In genomic region chr1:80582980-80583379, GRCh38 we compare ENCODE assay signal across 25 cellular contexts.
DNase-seq lines count a peak whose midpoint lies in the region; ATAC-seq and TF ChIP-seq lines count a peak whose summit lies in the region.
"Had no signal": no experiment of that assay in that cellular context is flagged by ENCODE, and none has a peak within 500 bp of the region (broad histone marks: within the 10 kb centered on the region; RNA-seq: fewer than 3 reads in every experiment).

No MANE protein-coding gene starts in this region.

- no peak overlapping the region for H3K4me3 ChIP-seq in astrocyte of the spinal cord (ENCODE audit: low read depth, low read length)
- no peak overlapping the region for H3K4me3 ChIP-seq in skeletal muscle cell (ENCODE audit: low read depth, low read length)
- H3K4me3 ChIP-seq: esophagus squamous epithelium, transverse colon had no signal

- TF ChIP-seq CTCF in astrocyte of the spinal cord (IDR thresholded peaks at IDR 0.05; ENCODE audit: low read depth, low read length) (no peak), Calu3 (IDR thresholded peaks at IDR 0.05; ENCODE audit: unreplicated experiment) (no peak)

- no peak overlapping the region for H3K27ac Mint-ChIP-seq in Calu3 (ENCODE audit: unreplicated experiment)
- H3K27ac Mint-ChIP-seq: activated CD4-positive, alpha-beta T cell treated with anti-CD3 and anti-CD28 coated beads for 36 hours; activated CD8-positive, alpha-beta T cell treated with anti-CD3 and anti-CD28 coated beads, Interleukin-2, amount 10 ng/mL, durations not matched to agents 7 days and 5 days; activated naive CD8-positive, alpha-beta T cell; natural killer cell; stimulated activated naive CD8-positive, alpha-beta T cell treated with anti-CD3 and anti-CD28 coated beads, Interleukin-15, amount 100 ng/mL, for 72 hours had no signal

- no peak for DNase-seq in Right ventricle myocardium inferior (ENCODE audit: missing footprints)
- no peak for DNase-seq in cardiac septum (ENCODE audit: low spot score)
- DNase-seq in NCI-H2029 treated with DMSO at 0.1 percent for 48 hours (lab: John Stamatoyannopoulos, UW): peak; percentile 86
- DNase-seq in astrocyte of the spinal cord (ENCODE audit: low read depth, low spot score): peak; percentile 40
- peak; percentile 2 for DNase-seq in skeletal muscle cell (ENCODE audit: low read depth)
- DNase-seq in Calu3: no peak
- DNase-seq in HuH-7.5 (ENCODE audit: low spot score): no peak
- DNase-seq: activated CD4-positive, alpha-beta T cell treated with anti-CD3 and anti-CD28 coated beads for 36 hours; activated CD8-positive, alpha-beta T cell treated with anti-CD3 and anti-CD28 coated beads, Interleukin-2, amount 10 ng/mL, durations not matched to agents 7 days and 5 days; dermis blood vessel endothelial cell; DMS79; esophagus squamous epithelium; GF-D8; Karpas-422; midbrain; natural killer cell; small intestine; stimulated activated naive CD8-positive, alpha-beta T cell treated with anti-CD3 and anti-CD28 coated beads, Interleukin-15, amount 100 ng/mL, for 72 hours; T-helper 2 cell; transverse colon had no signal

- intact Hi-C loops in Right ventricle myocardium inferior (cut with DNase I): no loop called here
- intact Hi-C loops in cardiac septum (cut with DNase I): no loop called here
- intact Hi-C loops in Calu3 (cut with micrococcal nuclease; ENCODE audit: unreplicated experiment): no loop called here

- H3K4me3 Mint-ChIP-seq in Calu3 (ENCODE audit: low read depth, unreplicated experiment): no peak overlapping the region
- H3K4me3 Mint-ChIP-seq: activated CD4-positive, alpha-beta T cell treated with anti-CD3 and anti-CD28 coated beads for 36 hours; activated CD8-positive, alpha-beta T cell treated with anti-CD3 and anti-CD28 coated beads, Interleukin-2, amount 10 ng/mL, durations not matched to agents 7 days and 5 days; activated naive CD8-positive, alpha-beta T cell; central memory CD8-positive, alpha-beta T cell; natural killer cell; stimulated activated naive CD8-positive, alpha-beta T cell treated with anti-CD3 and anti-CD28 coated beads, Interleukin-15, amount 100 ng/mL, for 72 hours had no signal

- no peaks in the 10 kb centered on the region for H3K4me1 Mint-ChIP-seq in Calu3 (ENCODE audit: low read depth, unreplicated experiment)
- H3K4me1 Mint-ChIP-seq: activated CD4-positive, alpha-beta T cell treated with anti-CD3 and anti-CD28 coated beads for 36 hours; central memory CD8-positive, alpha-beta T cell; natural killer cell; stimulated activated naive CD8-positive, alpha-beta T cell treated with anti-CD3 and anti-CD28 coated beads, Interleukin-15, amount 100 ng/mL, for 72 hours had no signal

- in situ Hi-C loops in astrocyte of the spinal cord (cut with HindIII; ENCODE audit: low sequenced_read_pairs): no loop called here

- no peaks in the 10 kb centered on the region for H3K27me3 Mint-ChIP-seq in Calu3 (ENCODE audit: unreplicated experiment)
- H3K27me3 Mint-ChIP-seq: activated CD4-positive, alpha-beta T cell treated with anti-CD3 and anti-CD28 coated beads for 36 hours; activated naive CD8-positive, alpha-beta T cell; central memory CD8-positive, alpha-beta T cell; stimulated activated naive CD8-positive, alpha-beta T cell treated with anti-CD3 and anti-CD28 coated beads, Interleukin-15, amount 100 ng/mL, for 72 hours had no signal

- peak; percentile 76 for ATAC-seq in Right ventricle myocardium inferior
- ATAC-seq in GM19324 (IDR thresholded peaks at IDR 0.05; ENCODE audit: low FRiP score, unreplicated experiment): no peak
- ATAC-seq: activated CD4-positive, alpha-beta T cell treated with anti-CD3 and anti-CD28 coated beads for 36 hours; activated CD8-positive, alpha-beta T cell treated with anti-CD3 and anti-CD28 coated beads, Interleukin-2, amount 10 ng/mL, durations not matched to agents 7 days and 5 days; HCT116; natural killer cell; SK-N-SH treated with all-trans-retinoic acid at 6 μM for 48 hours; stimulated activated naive CD8-positive, alpha-beta T cell treated with anti-CD3 and anti-CD28 coated beads, Interleukin-15, amount 100 ng/mL, for 72 hours had no signal

- no TSS peak for BruUV-seq in Calu3 (replicated peaks; lab: Mats Ljungman, UMichigan)

- H3K36me3 Mint-ChIP-seq in Calu3 (ENCODE audit: insufficient read depth, unreplicated experiment): no peaks in the 10 kb centered on the region
- H3K36me3 Mint-ChIP-seq: activated naive CD8-positive, alpha-beta T cell had no signal

- CTCF ChIA-PET in Calu3 (lab: Charles Lee): no interaction called here

- H3K9me3 Mint-ChIP-seq in Calu3 (ENCODE audit: low read depth, unreplicated experiment): peaks cover 3% of the 10 kb centered on the region

Comparison
In these comparisons a context has a peak if more than half of its experiments do, and no peak if none do; other contexts are left out.
1. DNase-seq: peak in NCI-H2029 treated with DMSO at 0.1 percent for 48 hours (single experiment), astrocyte of the spinal cord (single experiment) and skeletal muscle cell (single experiment); none in Right ventricle myocardium inferior (single experiment), cardiac septum (single experiment), Calu3 (single experiment) and HuH-7.5 (single experiment).